13 cellular contexts compared by ENCODE assay signal in genomic region chr5:126810983-126811382, GRCh38. TPM values are rescaled to one million over a fixed set of nuclear protein-coding genes. Genes with fewer than 3 reads are reported as not detected.
A peak's percentile ranks its signal among the peaks of the same experiment; 100 is the strongest.
DNase-seq lines count a peak whose midpoint lies in the region; ATAC-seq and TF ChIP-seq lines count a peak whose summit lies in the region.
"Had no signal": no experiment of that assay in that cellular context is flagged by ENCODE, and none has a peak within 500 bp of the region (broad histone marks: within the 10 kb centered on the region; RNA-seq: fewer than 3 reads in every experiment).

No MANE protein-coding gene starts in this region.

- ATAC-seq in lower lobe of right lung (no peak), HG02885 (IDR thresholded peaks at IDR 0.05; ENCODE audit: poor library complexity, unreplicated experiment) (no peak), HG03457 (IDR thresholded peaks at IDR 0.05; ENCODE audit: unreplicated experiment) (no peak)

- H3K36me3 ChIP-seq in cardiac muscle cell (peaks cover 25% of the 10 kb centered on the region), lower lobe of right lung (no peaks in the 10 kb centered on the region), thymus (ENCODE audit: control insufficient read depth, insufficient read depth) (peaks cover 46% of the 10 kb centered on the region)

- H3K4me1 ChIP-seq in cardiac muscle cell (ENCODE audit: low read depth) (peaks cover 15% of the 10 kb centered on the region), lower lobe of right lung (peaks cover 15% of the 10 kb centered on the region), thymus (ENCODE audit: control insufficient read depth, insufficient read depth, low read length) (no peaks in the 10 kb centered on the region)

- H3K4me1 Mint-ChIP-seq in activated T-helper 2 cell treated with anti-CD3 and anti-CD28 coated beads, Interferon-gamma antibody, Interleukin-2, Interleukin-4, amounts not matched to agents 10 μg/mL and 5 μg/mL and 100 μg/mL, durations not matched to agents 14 hours and 24 hours and 36 hours (ENCODE audit: low read depth): peaks cover 46% of the 10 kb centered on the region

- H3K9me3 Mint-ChIP-seq in activated T-helper 2 cell treated with anti-CD3 and anti-CD28 coated beads, Interferon-gamma antibody, Interleukin-2, Interleukin-4, amounts not matched to agents 10 μg/mL and 5 μg/mL and 100 μg/mL, durations not matched to agents 14 hours and 24 hours and 36 hours: no peaks in the 10 kb centered on the region

- TF ChIP-seq CTCF in cardiac muscle cell (IDR thresholded peaks at IDR 0.05; ENCODE audit: low read depth, low read length) (no peak), lower lobe of right lung (IDR thresholded peaks at IDR 0.05) (no peak)

- H3K4me3 ChIP-seq in cardiac muscle cell (no peak overlapping the region), lower lobe of right lung (no peak overlapping the region), thymus (ENCODE audit: low read length) (no peak overlapping the region)
- H3K4me3 ChIP-seq: hepatocyte had no signal

- H3K27me3 ChIP-seq in cardiac muscle cell: no peaks in the 10 kb centered on the region
- H3K27me3 ChIP-seq in lower lobe of right lung (ENCODE audit: low read depth): no peaks in the 10 kb centered on the region
- no peaks in the 10 kb centered on the region for H3K27me3 ChIP-seq in thymus (ENCODE audit: control insufficient read depth, insufficient read depth)
- H3K27me3 ChIP-seq: hepatocyte had no signal

- DNase-seq in cardiac muscle cell (ENCODE audit: low read depth in 1 of 2, low spot score in 1 of 2) (no peak), cardiac septum (ENCODE audit: low spot score) (no peak), lower lobe of right lung (no peak)
- no peak for DNase-seq in activated T-helper 2 cell treated with anti-CD3 and anti-CD28 coated beads, Interferon-gamma antibody, Interleukin-2, Interleukin-4, amounts not matched to agents 10 μg/mL and 5 μg/mL and 100 μg/mL, durations not matched to agents 14 hours and 24 hours and 36 hours (ENCODE audit: low spot score)
- DNase-seq in effector CD4-positive, alpha-beta T cell: no peak
- DNase-seq: activated CD8-positive, alpha-beta memory T cell treated with anti-CD3 and anti-CD28 coated beads, Interleukin-2, amount 50 U/mL, for 48 hours; left ventricle myocardium superior; NCI-H2171 treated with DMSO at 0.1 percent for 48 hours; posterior cingulate gyrus had no signal

- 97% methylated on average over 2 of the region's 2 CpGs for WGBS in thymus

- peak overlapping the region; percentile 19 for H3K4me3 Mint-ChIP-seq in activated T-helper 2 cell treated with anti-CD3 and anti-CD28 coated beads, Interferon-gamma antibody, Interleukin-2, Interleukin-4, amounts not matched to agents 10 μg/mL and 5 μg/mL and 100 μg/mL, durations not matched to agents 14 hours and 24 hours and 36 hours (ENCODE audit: low read depth)

- no peaks in the 10 kb centered on the region for H3K9me3 ChIP-seq in cardiac muscle cell (ENCODE audit: low read depth)
- H3K9me3 ChIP-seq in lower lobe of right lung: no peaks in the 10 kb centered on the region
- H3K9me3 ChIP-seq in thymus (ENCODE audit: control insufficient read depth): no peaks in the 10 kb centered on the region

- intact Hi-C loops in cardiac septum (cut with DNase I) (no loop called here), lower lobe of right lung (cut with DNase I) (no loop called here)
- intact Hi-C loops in activated T-helper 2 cell treated with anti-CD3 and anti-CD28 coated beads, Interferon-gamma antibody, Interleukin-2, Interleukin-4, amounts not matched to agents 10 μg/mL and 5 μg/mL and 100 μg/mL, durations not matched to agents 14 hours and 24 hours and 36 hours (cut with micrococcal nuclease): loop anchor here (1.0 to 2.0 kb wide), 3 partner anchors 33 to 62 kb away; no protein-coding TSS in a partner anchor

- peak overlapping the region; percentile 95 for H3K27ac Mint-ChIP-seq in activated T-helper 2 cell treated with anti-CD3 and anti-CD28 coated beads, Interferon-gamma antibody, Interleukin-2, Interleukin-4, amounts not matched to agents 10 μg/mL and 5 μg/mL and 100 μg/mL, durations not matched to agents 14 hours and 24 hours and 36 hours

- H3K27ac ChIP-seq in cardiac muscle cell: peak overlapping the region; percentile 69
- peak overlapping the region; percentile 61 for H3K27ac ChIP-seq in lower lobe of right lung
- peak overlapping the region; percentile 83 for H3K27ac ChIP-seq in thymus (ENCODE audit: low read depth)
- H3K27ac ChIP-seq: hepatocyte had no signal

- no peaks in the 10 kb centered on the region for H3K27me3 Mint-ChIP-seq in activated T-helper 2 cell treated with anti-CD3 and anti-CD28 coated beads, Interferon-gamma antibody, Interleukin-2, Interleukin-4, amounts not matched to agents 10 μg/mL and 5 μg/mL and 100 μg/mL, durations not matched to agents 14 hours and 24 hours and 36 hours (ENCODE audit: low read depth)

- H3K36me3 Mint-ChIP-seq in activated T-helper 2 cell treated with anti-CD3 and anti-CD28 coated beads, Interferon-gamma antibody, Interleukin-2, Interleukin-4, amounts not matched to agents 10 μg/mL and 5 μg/mL and 100 μg/mL, durations not matched to agents 14 hours and 24 hours and 36 hours (ENCODE audit: low read depth): peaks cover 85% of the 10 kb centered on the region

RNA-seq across cellular contexts. Expression of gene LMNB1, which starts 34.0 kb away (rescaled TPM):
- total RNA-seq in cardiac muscle cell (115 and 186 TPM in 2 replicates), cardiac septum (3.0 TPM), lower lobe of right lung (13.5 TPM)
- polyA plus RNA-seq in cardiac muscle cell (17.9 and 20.7 TPM in 2 replicates), thymus (27.2 TPM)
- 232 and 239 TPM in 2 replicates for total RNA-seq in activated T-helper 2 cell treated with anti-CD3 and anti-CD28 coated beads, Interferon-gamma antibody, Interleukin-2, Interleukin-4, amounts not matched to agents 10 μg/mL and 5 μg/mL and 100 μg/mL, durations not matched to agents 14 hours and 24 hours and 36 hours
